In genomic region chr6:118992186-118992795, GRCh38 we compare ENCODE assay signal across 28 cellular contexts.
"Had no signal": no experiment of that assay in that cellular context is flagged by ENCODE, and none has a peak within 500 bp of the region (broad histone marks: within the 10 kb centered on the region; RNA-seq: fewer than 3 reads in every experiment).

No MANE protein-coding gene starts in this region.

- H3K27me3 Mint-ChIP-seq: activated CD4-positive, alpha-beta T cell treated with anti-CD3 and anti-CD28 coated beads for 36 hours; activated CD4-positive, alpha-beta T cell treated with anti-CD3 and anti-CD28 coated beads, Interleukin-2, amount 10 ng/mL, durations not matched to agents 7 days and 5 days; activated CD8-positive, alpha-beta T cell treated with anti-CD3 and anti-CD28 coated beads for 36 hours; activated naive CD8-positive, alpha-beta T cell treated with anti-CD3 and anti-CD28 coated beads, Interleukin-2, amount 10 ng/mL, durations not matched to agents 7 days and 5 days; activated T-helper 17 cell treated with anti-CD3 and anti-CD28 coated beads, Interleukin-2, amount 50 U/mL, for 72 hours; brain; T-helper 17 cell had no signal

- H3K4me3 Mint-ChIP-seq: activated CD4-positive, alpha-beta T cell treated with anti-CD3 and anti-CD28 coated beads for 36 hours; activated CD4-positive, alpha-beta T cell treated with anti-CD3 and anti-CD28 coated beads, Interleukin-2, amount 10 ng/mL, durations not matched to agents 7 days and 5 days; activated CD8-positive, alpha-beta T cell treated with anti-CD3 and anti-CD28 coated beads for 36 hours; activated naive CD8-positive, alpha-beta T cell treated with anti-CD3 and anti-CD28 coated beads, Interleukin-2, amount 10 ng/mL, durations not matched to agents 7 days and 5 days; activated T-cell treated with anti-CD3 and anti-CD28 coated beads, Interleukin-2, amount 50 U/mL, for 4 hours; activated T-helper 17 cell treated with anti-CD3 and anti-CD28 coated beads, Interleukin-2, amount 50 U/mL, for 72 hours; brain; T-helper 17 cell; T-helper 2 cell treated with Interferon-gamma antibody and Interleukin-4, amounts not matched to agents 5 μg/mL and 100 μg/mL, for 36 hours had no signal

- DNase-seq: activated CD4-positive, alpha-beta T cell treated with anti-CD3 and anti-CD28 coated beads for 36 hours; activated CD4-positive, alpha-beta T cell treated with anti-CD3 and anti-CD28 coated beads, Interleukin-2, amount 10 ng/mL, durations not matched to agents 7 days and 5 days; activated CD4-positive, alpha-beta T cell treated with anti-CD3 and anti-CD28 coated beads, Interleukin-2, amount 50 U/mL, for 4 hours; activated CD4-positive, CD25-positive, alpha-beta regulatory T cell; activated CD4-positive, CD25-positive, alpha-beta regulatory T cell treated with anti-CD3 and anti-CD28 coated beads, Interleukin-2, amount 50 U/mL, for 72 hours; activated CD8-positive, alpha-beta memory T cell treated with anti-CD3 and anti-CD28 coated beads for 24 hours; activated CD8-positive, alpha-beta T cell treated with anti-CD3 and anti-CD28 coated beads for 36 hours; activated effector memory CD4-positive, alpha-beta T cell treated with Interleukin-2 at 50 U/mL for 16 hours; activated gamma-delta T cell treated with Interleukin-2 at 50 U/mL for 16 hours; activated naive CD4-positive, alpha-beta T cell treated with Interleukin-2 at 50 U/mL for 16 hours; activated naive CD8-positive, alpha-beta T cell treated with anti-CD3 and anti-CD28 coated beads, Interleukin-2, amount 10 ng/mL, durations not matched to agents 7 days and 5 days; activated T-cell treated with anti-CD3 and anti-CD28 coated beads, Interleukin-2, amount 50 U/mL, for 4 hours; central memory CD4-positive, alpha-beta T cell; cerebellar nuclear complex; colonic mucosa; effector CD8-positive, alpha-beta T cell; foreskin fibroblast; head of caudate nucleus; T-helper 1 cell; T-helper 17 cell; T1000 had no signal

- H3K36me3 Mint-ChIP-seq: activated naive CD4-positive, alpha-beta T cell treated with anti-CD3 and anti-CD28 coated beads, Interleukin-2, amount 50 U/mL, for 72 hours; activated naive CD8-positive, alpha-beta T cell treated with anti-CD3 and anti-CD28 coated beads, Interleukin-2, amount 10 ng/mL, durations not matched to agents 7 days and 5 days had no signal

- H3K27ac ChIP-seq: ascending aorta, breast epithelium, cardiac muscle cell, colonic mucosa had no signal

- H3K27ac Mint-ChIP-seq: activated CD4-positive, alpha-beta T cell treated with anti-CD3 and anti-CD28 coated beads for 36 hours; activated CD4-positive, alpha-beta T cell treated with anti-CD3 and anti-CD28 coated beads, Interleukin-2, amount 10 ng/mL, durations not matched to agents 7 days and 5 days; activated CD8-positive, alpha-beta T cell treated with anti-CD3 and anti-CD28 coated beads for 36 hours; activated naive CD4-positive, alpha-beta T cell treated with anti-CD3 and anti-CD28 coated beads, Interleukin-2, amount 50 U/mL, for 72 hours; activated naive CD8-positive, alpha-beta T cell treated with anti-CD3 and anti-CD28 coated beads, Interleukin-2, amount 10 ng/mL, durations not matched to agents 7 days and 5 days; activated T-helper 17 cell treated with anti-CD3 and anti-CD28 coated beads, Interleukin-2, amount 50 U/mL, for 72 hours; brain; T-helper 17 cell; T-helper 2 cell treated with Interferon-gamma antibody and Interleukin-4, amounts not matched to agents 5 μg/mL and 100 μg/mL, for 36 hours had no signal

- H3K9me3 Mint-ChIP-seq: activated CD4-positive, alpha-beta T cell treated with anti-CD3 and anti-CD28 coated beads, Interleukin-2, amount 10 ng/mL, durations not matched to agents 7 days and 5 days; activated CD8-positive, alpha-beta T cell treated with anti-CD3 and anti-CD28 coated beads for 36 hours; activated naive CD4-positive, alpha-beta T cell treated with anti-CD3 and anti-CD28 coated beads, Interleukin-2, amount 50 U/mL, for 72 hours; activated naive CD8-positive, alpha-beta T cell treated with anti-CD3 and anti-CD28 coated beads, Interleukin-2, amount 10 ng/mL, durations not matched to agents 7 days and 5 days; activated T-cell treated with anti-CD3 and anti-CD28 coated beads, Interleukin-2, amount 50 U/mL, for 4 hours; activated T-helper 17 cell treated with anti-CD3 and anti-CD28 coated beads, Interleukin-2, amount 50 U/mL, for 72 hours; brain; T-helper 2 cell treated with Interferon-gamma antibody and Interleukin-4, amounts not matched to agents 5 μg/mL and 100 μg/mL, for 36 hours had no signal

- H3K4me1 Mint-ChIP-seq: activated T-helper 17 cell treated with anti-CD3 and anti-CD28 coated beads, Interleukin-2, amount 50 U/mL, for 72 hours; brain had no signal
